ENCODE assay signal across 33 cellular contexts in genomic region chr10:80729896-80730295, GRCh38.
DNase-seq lines count a peak whose midpoint lies in the region; ATAC-seq, FAIRE-seq and TF ChIP-seq lines count a peak whose summit lies in the region.
"Had no signal": no experiment of that assay in that cellular context is flagged by ENCODE, and none has a peak within 500 bp of the region (broad histone marks: within the 10 kb centered on the region; RNA-seq: fewer than 3 reads in every experiment).

No MANE protein-coding gene starts in this region.

- H3K36me3 ChIP-seq in right atrium auricular region (no peaks in the 10 kb centered on the region), BLaER1 (no peaks in the 10 kb centered on the region), H1 (ENCODE audit: control insufficient read depth in 2 of 4, insufficient read depth in 4 of 4, low read length in 3 of 4) (peaks cover 0 to 6% (median 0%) of the 10 kb centered on the region in 4 experiments; a peak in 1 of 8 replicates), esophagus muscularis mucosa (no peaks in the 10 kb centered on the region)
- H3K36me3 ChIP-seq: BE2C; BLaER1 treated with 17β-estradiol and CSF1 and Interleukin-3, amounts not matched to agents 10 nM and 100 nM had no signal

- FAIRE-seq in H1 (lab: Jason Lieb, UNC) = no peak
- FAIRE-seq: A204.1, A549, D721Med had no signal

- H3K4me1 ChIP-seq in right atrium auricular region (no peaks in the 10 kb centered on the region), BLaER1 (peaks cover 6% of the 10 kb centered on the region; the same call in 1 of the 2 replicates), H1 (replicated peaks in 1 of 4; ENCODE audit: control insufficient read depth in 3 of 4, insufficient read depth in 4 of 4, low read length in 3 of 4) (peaks cover 0 to 3% (median 0%) of the 10 kb centered on the region in 4 experiments; a peak in 1 of 7 replicates), esophagus muscularis mucosa (no peaks in the 10 kb centered on the region)
- H3K4me1 ChIP-seq: A549, BE2C, Caco-2 had no signal

- TF ChIP-seq POLR2A in H1 (IDR thresholded peaks at IDR 0.05; ENCODE audit: control extremely low read depth in 1 of 2, low read depth in 2 of 2, low read length in 2 of 2) (no peak), esophagus muscularis mucosa (IDR thresholded peaks at IDR 0.05; ENCODE audit: low read depth) (no peak)

- TF ChIP-seq CTCF in right atrium auricular region (IDR thresholded peaks at IDR 0.05) = no peak
- no peak for TF ChIP-seq CTCF in H1 (IDR thresholded peaks at IDR 0.05; ENCODE audit: control extremely low read depth in 1 of 3, insufficient read depth in 1 of 3, low read depth in 1 of 3, low read length in 3 of 3)
- no peak for TF ChIP-seq CTCF in esophagus muscularis mucosa (IDR thresholded peaks at IDR 0.05)

- H3K23ac ChIP-seq in H1 (ENCODE audit: insufficient read length) = no peak overlapping the region

- no peak overlapping the region for H3K18ac ChIP-seq in H1 (ENCODE audit: extremely low read depth, low read length)

- 0 out of 2 replicates have a peak overlapping the region, but pooled peaks have one; percentile 52 for H2BK20ac ChIP-seq in H1 (ENCODE audit: low read length)

- no peak overlapping the region for H3K4me3 ChIP-seq in right atrium auricular region
- H3K4me3 ChIP-seq in BLaER1 = no peak overlapping the region
- H3K4me3 ChIP-seq in H1 (ENCODE audit: extremely low read depth in 1 of 4, insufficient read depth in 2 of 4, low read depth in 3 of 4, low read length in 4 of 4) = no peak overlapping the region
- no peak overlapping the region for H3K4me3 ChIP-seq in esophagus muscularis mucosa
- H3K4me3 ChIP-seq: A549; BLaER1 treated with 17β-estradiol and CSF1 and Interleukin-3, amounts not matched to agents 10 nM and 100 nM had no signal

- peak; percentile 52 for DNase-seq in right atrium auricular region (ENCODE audit: low spot score)
- no peak for DNase-seq in cardiac septum (ENCODE audit: low spot score)
- no peak for DNase-seq in H1 (ENCODE audit: low read depth in 1 of 2, low spot score in 2 of 2)
- peak; percentile 79 for DNase-seq in esophagus muscularis mucosa (ENCODE audit: extremely low spot score)
- no peak for DNase-seq in NCI-H526 (lab: John Stamatoyannopoulos, UW)
- DNase-seq in DMS53 treated with DMSO at 0.1 percent for 48 hours (lab: John Stamatoyannopoulos, UW; ENCODE audit: unreplicated experiment) = no peak
- DNase-seq in stimulated activated naive CD8-positive, alpha-beta T cell treated with anti-CD3 and anti-CD28 coated beads, Interleukin-15, Interleukin-2, amounts not matched to agents 100 U/mL and 50 U/mL, for 24 hours = no peak
- DNase-seq: 8988T; ACHN; AML-193; BE2C; C1 segment of cervical spinal cord; Caco-2; Calu3; CD4-positive, alpha-beta memory T cell; CD4-positive, alpha-beta T cell; CD4-positive, CD25-positive, alpha-beta regulatory T cell; CD8-positive, alpha-beta memory T cell; CD8-positive, alpha-beta T cell; COR-L47; DMS 273 treated with DMSO at 0.1 percent for 48 hours; DMS153; DMS79; DMS79 treated with DMSO at 0.1 percent for 48 hours; DND-41; EL had no signal

- H3K4me2 ChIP-seq in BLaER1 (peak overlapping the region; percentile 5; the same call in 1 of the 2 replicates), H1 (ENCODE audit: insufficient read depth in 1 of 2, low read depth in 2 of 2, low read length in 2 of 2) (no peak overlapping the region)
- H3K4me2 ChIP-seq: A549 had no signal

- H3K9me3 ChIP-seq in right atrium auricular region (no peaks in the 10 kb centered on the region), BLaER1 (0 out of 2 replicates have a peak, but pooled peaks cover 4% of the 10 kb centered on the region), H1 (ENCODE audit: insufficient read depth in 2 of 2, low read depth in 1 of 2, low read length in 1 of 2) (peaks cover 0 to 3% of the 10 kb centered on the region in 2 experiments; a peak in 1 of 4 replicates), esophagus muscularis mucosa (no peaks in the 10 kb centered on the region)
- H3K9me3 ChIP-seq: A549, BE2C, Caco-2 had no signal

- H2AK5ac ChIP-seq in H1 (ENCODE audit: low read depth, low read length) = no peak overlapping the region

- H3K23me2 ChIP-seq in H1 (ENCODE audit: low read depth, low read length) = no peaks in the 10 kb centered on the region

- ATAC-seq in stimulated activated naive CD8-positive, alpha-beta T cell treated with anti-CD3 and anti-CD28 coated beads, Interleukin-15, Interleukin-2, amounts not matched to agents 100 U/mL and 50 U/mL, for 24 hours = no peak
- ATAC-seq: A549; CD8-positive, alpha-beta T cell had no signal

- no peak overlapping the region for H3K4ac ChIP-seq in H1 (replicated peaks; ENCODE audit: insufficient read length, low read depth, low read length)

- TF ChIP-seq RAD21 in H1 (IDR thresholded peaks at IDR 0.05 in 1 of 2, conservative IDR thresholded peaks at IDR 0.05 in 1 of 2; ENCODE audit: low read depth in 2 of 2, low read length in 2 of 2) = no peak

- POLR2A ChIA-PET in H1 (lab: Charles Lee; ENCODE audit: partially characterized antibody) = no interaction called here

- no peaks in the 10 kb centered on the region for H3K79me2 ChIP-seq in H1 (ENCODE audit: control insufficient read depth in 1 of 2, insufficient read depth in 2 of 2, low read length in 2 of 2)

- no peak overlapping the region for H2AFZ ChIP-seq in H1 (ENCODE audit: low read length)

- CTCF ChIA-PET in H1 (lab: Charles Lee; ENCODE audit: partially characterized antibody) = interaction anchor here (0.7 to 1.7 kb wide), 3 partner anchors 16 to 198 kb away, joined by 3 to 5 read pairs (median 4); no protein-coding TSS in a partner anchor

- no peak overlapping the region for H3K56ac ChIP-seq in H1 (replicated peaks; ENCODE audit: insufficient read length, low read depth, low read length)

- H4K91ac ChIP-seq in H1 (replicated peaks; ENCODE audit: insufficient read length, low read length) = no peak overlapping the region

- H4K20me1 ChIP-seq in BLaER1 (no peaks in the 10 kb centered on the region), H1 (replicated peaks in 1 of 2; ENCODE audit: control insufficient read depth in 1 of 2, insufficient read depth in 2 of 2, low read length in 2 of 2) (no peaks in the 10 kb centered on the region)
- H4K20me1 ChIP-seq: BLaER1 treated with 17β-estradiol and CSF1 and Interleukin-3, amounts not matched to agents 10 nM and 100 nM had no signal

- no peaks in the 10 kb centered on the region for H3K27me3 ChIP-seq in right atrium auricular region
- H3K27me3 ChIP-seq in BLaER1 = no peaks in the 10 kb centered on the region
- H3K27me3 ChIP-seq in H1 (replicated peaks in 1 of 4; ENCODE audit: control insufficient read depth in 3 of 4, extremely low read depth in 1 of 4, insufficient read depth in 3 of 4, low read length in 3 of 4) = no peaks in the 10 kb centered on the region
- H3K27me3 ChIP-seq in esophagus muscularis mucosa = no peaks in the 10 kb centered on the region
- H3K27me3 ChIP-seq: BE2C; BLaER1 treated with 17β-estradiol and CSF1 and Interleukin-3, amounts not matched to agents 10 nM and 100 nM had no signal

- no peak overlapping the region for H2BK120ac ChIP-seq in H1 (replicated peaks; ENCODE audit: low read depth, low read length)

- H3K27ac ChIP-seq in right atrium auricular region = no peak overlapping the region
- no peak overlapping the region for H3K27ac ChIP-seq in BLaER1
- no peak overlapping the region for H3K27ac ChIP-seq in H1 (ENCODE audit: low read depth, low read length)
- H3K27ac ChIP-seq in esophagus muscularis mucosa (replicated peaks in 1 of 4) = no peak overlapping the region
- H3K27ac ChIP-seq: 22Rv1; A549; BLaER1 treated with 17β-estradiol and CSF1 and Interleukin-3, amounts not matched to agents 10 nM and 100 nM; C4-2B had no signal

- no peak overlapping the region for H2BK5ac ChIP-seq in H1 (ENCODE audit: low read depth, low read length)

- no peak overlapping the region for H3K14ac ChIP-seq in H1 (ENCODE audit: insufficient read length)

- no peak overlapping the region for H4K5ac ChIP-seq in H1 (ENCODE audit: insufficient read length, low read depth, low read length)

- intact Hi-C loops in cardiac septum (cut with DNase I) (no loop called here), esophagus muscularis mucosa (cut with DNase I) (no loop called here)

- no peak overlapping the region for H2BK12ac ChIP-seq in H1 (ENCODE audit: low read depth, low read length)

- 84% methylated on average over 6 of the region's 6 CpGs; no CpG with 5 or more reads in 1 of the 2 experiments for WGBS in H1 (ENCODE audit: extremely low coverage in 1 of 2, insufficient coverage in 1 of 2, insufficient read length in 1 of 2, insufficient replicate concordance in 2 of 2, low coverage in 1 of 2, low lambda C conversion rate in 2 of 2, missing lambda C conversion rate in 1 of 2), 2 experiments
- WGBS in esophagus muscularis mucosa = 72% methylated on average over 6 of the region's 6 CpGs

- no peak overlapping the region for H4K8ac ChIP-seq in H1 (ENCODE audit: extremely low read depth, insufficient read depth, low read length)

- no peak overlapping the region; the same call in 1 of the 2 replicates for H2BK15ac ChIP-seq in H1 (ENCODE audit: low read length)

- no peaks in the 10 kb centered on the region for H3K79me1 ChIP-seq in H1 (ENCODE audit: low read depth, low read length)

- TF ChIP-seq EP300 in H1 (IDR thresholded peaks at IDR 0.05; ENCODE audit: borderline replicate concordance in 1 of 2, low read depth in 2 of 2, low read length in 2 of 2) = no peak
- no peak for TF ChIP-seq EP300 in esophagus muscularis mucosa (IDR thresholded peaks at IDR 0.05)

- H3K9ac ChIP-seq in BLaER1 (no peak overlapping the region), H1 (replicated peaks in 1 of 4; ENCODE audit: extremely low read depth in 1 of 4, low read depth in 3 of 4, low read length in 3 of 4) (no peak overlapping the region)
- H3K9ac ChIP-seq: BLaER1 treated with 17β-estradiol and CSF1 and Interleukin-3, amounts not matched to agents 10 nM and 100 nM had no signal

TF ChIP-seq in H1, 55 proteins besides CTCF, POLR2A, EP300 and RAD21:
- TF ChIP-seq HDAC6 (IDR thresholded peaks at IDR 0.05; ENCODE audit: low read depth, low read length) = no peak

Comparison
In these comparisons a context has a peak if more than half of its experiments do, and no peak if none do; other contexts are left out.
1. DNase-seq: peak in right atrium auricular region (single experiment) and esophagus muscularis mucosa (single experiment); none in cardiac septum (single experiment), H1 (0 of 2), NCI-H526 (0 of 2), DMS53 treated with DMSO at 0.1 percent for 48 hours (single experiment) and stimulated activated naive CD8-positive, alpha-beta T cell treated with anti-CD3 and anti-CD28 coated beads, Interleukin-15, Interleukin-2, amounts not matched to agents 100 U/mL and 50 U/mL, for 24 hours (single experiment).